In the genomic region with DNA sequence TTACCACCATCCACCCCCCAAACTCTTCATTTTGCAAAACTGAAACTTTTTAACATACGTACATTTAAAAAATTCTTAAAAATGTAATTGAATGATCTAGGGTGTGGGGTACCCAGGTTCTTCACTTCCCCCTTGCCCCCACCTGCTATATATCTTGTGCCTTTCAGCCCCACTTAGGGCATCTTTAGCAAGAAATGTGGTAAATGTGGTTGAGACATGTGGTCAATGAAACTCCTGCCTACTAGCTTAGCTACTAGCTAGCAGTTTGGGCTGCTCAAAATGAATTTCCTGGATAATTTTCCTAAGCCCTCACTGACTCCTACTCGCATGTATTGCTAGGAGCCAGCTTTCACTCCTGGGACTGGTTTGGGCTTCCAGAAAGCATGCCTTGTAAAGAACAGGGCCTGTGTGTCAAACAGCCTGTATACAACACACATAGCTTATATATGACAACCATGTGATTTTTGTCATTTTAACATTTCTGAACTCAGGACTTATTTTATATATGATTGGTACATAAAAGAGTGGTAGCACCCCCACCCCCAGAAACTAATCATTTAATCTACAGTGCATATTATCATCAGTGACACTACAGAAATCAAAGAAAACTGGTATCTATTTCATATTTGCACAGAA, we compare ENCODE assay signal across 8 cellular contexts.
DNase-seq lines count a peak whose midpoint lies in the region; ATAC-seq and TF ChIP-seq lines count a peak whose summit lies in the region.

No MANE protein-coding gene starts in this region.

- H3K27ac Mint-ChIP-seq in natural killer cell: peak overlapping the region in 1 of 2 donors; percentile 26

- ATAC-seq in GM18873 (IDR thresholded peaks at IDR 0.05; ENCODE audit: low FRiP score, unreplicated experiment): peak; percentile 80
- peak; percentile 72 for ATAC-seq in HG02763 (IDR thresholded peaks at IDR 0.05; ENCODE audit: unreplicated experiment)
- ATAC-seq in natural killer cell: peak; percentile 67 to 86 (median 78)

- peak; percentile 11 for DNase-seq in M059J (ENCODE audit: low read depth)
- no peak for DNase-seq in natural killer cell
- no peak for DNase-seq in NCI-H146 (lab: John Stamatoyannopoulos, UW)
- no peak for DNase-seq in NCI-H2029 (lab: John Stamatoyannopoulos, UW)
- no peak for DNase-seq in germinal center (ENCODE audit: low spot score)
- no peak for DNase-seq in occipital lobe (lab: John Stamatoyannopoulos, UW)

- peak overlapping the region; percentile 21 for H3K4me3 Mint-ChIP-seq in natural killer cell

- peaks cover 18 to 23% of the 10 kb centered on the region in 2 donors for H3K4me1 Mint-ChIP-seq in natural killer cell

- TF ChIP-seq CTCF in natural killer cell (IDR thresholded peaks at IDR 0.05): no peak

- no peaks in the 10 kb centered on the region for H3K9me3 Mint-ChIP-seq in natural killer cell

- intact Hi-C loops in natural killer cell (cut with micrococcal nuclease): no loop called here

- no peaks in the 10 kb centered on the region for H3K36me3 Mint-ChIP-seq in natural killer cell

- no peaks in the 10 kb centered on the region for H3K27me3 Mint-ChIP-seq in natural killer cell (ENCODE audit: low read depth in 2 of 2)
